ENCODE assay signal across 8 cellular contexts in genomic region chr13:48233097-48233885, GRCh38. TPM values are rescaled to one million over a fixed set of nuclear protein-coding genes. Genes with fewer than 3 reads are reported as not detected.
DNase-seq lines count a peak whose midpoint lies in the region; ATAC-seq and TF ChIP-seq lines count a peak whose summit lies in the region.

Gene ITM2B, plus strand, starts transcription at chr13:48233206. Its CDS starts 155 bp downstream, at chr13:48233361.

- H3K9me3 Mint-ChIP-seq in neural crest cell: no peaks in the 10 kb centered on the region

- ATAC-seq in GM19452 (IDR thresholded peaks at IDR 0.05; ENCODE audit: unreplicated experiment): peak; percentile 53

- H3K4me3 ChIP-seq in foreskin fibroblast (ENCODE audit: low read depth in 1 of 2, low read length in 2 of 2): peak within 1 kb of the TSS; percentile 85 to 92

- H3K27me3 Mint-ChIP-seq in neural crest cell (ENCODE audit: low read depth): peaks cover 3% of the 10 kb centered on the region

- H3K36me3 Mint-ChIP-seq in neural crest cell (ENCODE audit: low read depth): no peaks in the 10 kb centered on the region

- H3K4me3 Mint-ChIP-seq in neural crest cell: peak within 1 kb of the TSS; percentile 96

- H3K27ac Mint-ChIP-seq in neural crest cell (ENCODE audit: unreplicated experiment): peak within 1 kb of the TSS; percentile 99

- POLR2A ChIA-PET in RWPE1 (lab: Yijun Ruan, JAX; ENCODE audit: low non-redundant PET): interaction anchor here (0.5 to 0.8 kb wide), 3 partner anchors 71 to 145 kb away, joined by 3 to 6 read pairs (median 4); no protein-coding TSS in a partner anchor

- H3K27ac ChIP-seq in RWPE1 (peak within 1 kb of the TSS; percentile 91), substantia nigra (ENCODE audit: low read depth, low read length, poor library complexity, severe bottlenecking) (peak within 1 kb of the TSS; percentile 96)

- TF ChIP-seq CTCF in RWPE1 (conservative IDR thresholded peaks at IDR 0.05; ENCODE audit: low read depth) (peak; percentile 62), foreskin fibroblast (IDR thresholded peaks at IDR 0.05; ENCODE audit: low read depth, low read length) (peak; percentile 14), neural crest cell (conservative IDR thresholded peaks at IDR 0.05) (peak; percentile 54)

- peak; percentile 93 for DNase-seq in COLO668 (lab: John Stamatoyannopoulos, UW; ENCODE audit: unreplicated experiment)
- peak; percentile 64 for DNase-seq in HT1080 (ENCODE audit: low read depth)
- DNase-seq in RWPE1 (ENCODE audit: low spot score): peak; percentile 79
- DNase-seq in activated gamma-delta T cell (lab: John Stamatoyannopoulos, UW): peak; percentile 56
- peak; percentile 59 to 86 for DNase-seq in foreskin fibroblast
- peak; percentile 60 for DNase-seq in neural crest cell (ENCODE audit: low read depth, low spot score)
- peak; percentile 22 to 90 (median 78) for DNase-seq in substantia nigra (lab: John Stamatoyannopoulos, UW)

- peaks cover 57% of the 10 kb centered on the region for H3K4me1 Mint-ChIP-seq in neural crest cell

- CTCF ChIA-PET in RWPE1 (lab: Yijun Ruan, JAX): interaction anchor here (0.5 to 1.9 kb wide), 4 partner anchors 78 to 1461 kb away, joined by 3 to 6 read pairs (median 5); partner anchors contain the start of gene MED4

RNA-seq across cellular contexts. Expression of gene ITM2B, which starts in this region (rescaled TPM):
- 104 and 147 TPM in 2 replicates for total RNA-seq in HT1080 (2014; rRNA removed; shearing (Covaris generic))
- 230 and 268 TPM in 2 replicates for polyA plus RNA-seq in HT1080 (2015; cell fraction: cytosol; rRNA removed)
- polyA plus RNA-seq in HT1080 (2015; cell fraction: nucleus; rRNA removed): 246 and 252 TPM in 2 replicates
- 126 and 127 TPM in 2 replicates for total RNA-seq in neural crest cell

Comparison
In these comparisons a context has a peak if more than half of its experiments do, and no peak if none do; other contexts are left out.
1. Peak in every context shown above with its lines: DNase-seq, ATAC-seq, H3K4me3 ChIP-seq and H3K27ac ChIP-seq.